ENCODE assay signal across 22 cellular contexts in genomic region chr10:59099536-59099935, GRCh38.
A peak's percentile ranks its signal among the peaks of the same experiment; 100 is the strongest.
DNase-seq lines count a peak whose midpoint lies in the region; ATAC-seq lines count a peak whose summit lies in the region.
"Had no signal": no experiment of that assay in that cellular context is flagged by ENCODE, and none has a peak within 500 bp of the region (broad histone marks: within the 10 kb centered on the region; RNA-seq: fewer than 3 reads in every experiment).

No MANE protein-coding gene starts in this region.

- no peaks in the 10 kb centered on the region for H3K36me3 ChIP-seq in endocrine pancreas (ENCODE audit: control insufficient read depth, insufficient read depth, low read length)
- H3K36me3 ChIP-seq: uterus had no signal

- no peak for ATAC-seq in naive thymus-derived CD8-positive, alpha-beta T cell
- no peak for ATAC-seq in GM18502 (IDR thresholded peaks at IDR 0.05; ENCODE audit: poor library complexity, unreplicated experiment)
- ATAC-seq: activated CD4-positive, alpha-beta T cell treated with anti-CD3 and anti-CD28 coated beads for 36 hours; activated naive CD4-positive, alpha-beta T cell treated with anti-CD3 and anti-CD28 coated beads, Interleukin-2, amount 50 U/mL, for 72 hours; effector memory CD8-positive, alpha-beta T cell; GM12878; GM23338 had no signal

- H3K4me1 ChIP-seq in endocrine pancreas (ENCODE audit: control insufficient read depth, insufficient read depth, low read length): no peaks in the 10 kb centered on the region
- H3K4me1 ChIP-seq: uterus had no signal

- H3K27me3 Mint-ChIP-seq in naive thymus-derived CD8-positive, alpha-beta T cell: no peaks in the 10 kb centered on the region
- H3K27me3 Mint-ChIP-seq: activated CD4-positive, alpha-beta T cell treated with anti-CD3 and anti-CD28 coated beads for 36 hours; CD4-positive, alpha-beta T cell; effector memory CD8-positive, alpha-beta T cell had no signal

- POLR2A ChIA-PET in naive thymus-derived CD8-positive, alpha-beta T cell (lab: Charles Lee): no interaction called here

- H3K9me3 Mint-ChIP-seq in naive thymus-derived CD8-positive, alpha-beta T cell: peaks cover 0 to 8% (median 0%) of the 10 kb centered on the region in 9 donors
- H3K9me3 Mint-ChIP-seq: CD4-positive, alpha-beta T cell; GM23338 had no signal

- no peaks in the 10 kb centered on the region for H3K27me3 ChIP-seq in endocrine pancreas (ENCODE audit: control insufficient read depth, insufficient read depth, low read length)
- H3K27me3 ChIP-seq: uterus had no signal

- H3K9me3 ChIP-seq in endocrine pancreas (ENCODE audit: control insufficient read depth, low read length): no peaks in the 10 kb centered on the region
- H3K9me3 ChIP-seq: uterus had no signal

- no peak overlapping the region for H3K9ac ChIP-seq in endocrine pancreas (ENCODE audit: control insufficient read depth, insufficient read depth, low read length)

- no peak overlapping the region for H3K27ac Mint-ChIP-seq in naive thymus-derived CD8-positive, alpha-beta T cell
- H3K27ac Mint-ChIP-seq: activated CD4-positive, alpha-beta T cell treated with anti-CD3 and anti-CD28 coated beads for 36 hours; activated naive CD4-positive, alpha-beta T cell treated with anti-CD3 and anti-CD28 coated beads, Interleukin-2, amount 50 U/mL, for 72 hours; CD4-positive, alpha-beta T cell; effector memory CD8-positive, alpha-beta T cell; GM23338; immature natural killer cell had no signal

- H3K36me3 Mint-ChIP-seq in naive thymus-derived CD8-positive, alpha-beta T cell: no peaks in the 10 kb centered on the region
- H3K36me3 Mint-ChIP-seq: activated naive CD4-positive, alpha-beta T cell treated with anti-CD3 and anti-CD28 coated beads, Interleukin-2, amount 50 U/mL, for 72 hours; immature natural killer cell had no signal

- peak overlapping the region; percentile 34 for H3K4me3 ChIP-seq in endocrine pancreas (ENCODE audit: control insufficient read depth, insufficient read depth, low read length)
- H3K4me3 ChIP-seq: GM12878, GM23338, uterus had no signal

- in situ Hi-C loops in KBM-7 (cut with MboI; ENCODE audit: low pct_unique_long_range_greater_than_20kb, low sequenced_read_pairs): no loop called here

- no peaks in the 10 kb centered on the region for H3K4me1 Mint-ChIP-seq in naive thymus-derived CD8-positive, alpha-beta T cell
- H3K4me1 Mint-ChIP-seq: activated CD4-positive, alpha-beta T cell treated with anti-CD3 and anti-CD28 coated beads for 36 hours; immature natural killer cell had no signal

- peak; percentile 38 for DNase-seq in AG08395 (ENCODE audit: low spot score)
- peak; percentile 72 for DNase-seq in NCI-H1694 treated with DMSO at 0.1 percent for 48 hours (lab: John Stamatoyannopoulos, UW)
- DNase-seq in pons (ENCODE audit: low spot score): peak; percentile 58
- no peak for DNase-seq in KBM-7
- DNase-seq in naive thymus-derived CD8-positive, alpha-beta T cell: no peak
- DNase-seq in AG08396 (ENCODE audit: low spot score): no peak
- DNase-seq: ACHN; activated CD4-positive, alpha-beta T cell treated with anti-CD3 and anti-CD28 coated beads for 36 hours; CD4-positive, alpha-beta T cell; effector memory CD8-positive, alpha-beta T cell; GF-D8; immature natural killer cell; NCI-H2029; RPMI8226; stimulated activated CD8-positive, alpha-beta memory T cell treated with anti-CD3 and anti-CD28 coated beads, Interleukin-4, amount 100 ng/mL, for 48 hours; SW 1271 had no signal

- no peak overlapping the region for H3K4me3 Mint-ChIP-seq in naive thymus-derived CD8-positive, alpha-beta T cell
- H3K4me3 Mint-ChIP-seq: activated CD4-positive, alpha-beta T cell treated with anti-CD3 and anti-CD28 coated beads for 36 hours; CD4-positive, alpha-beta T cell; effector memory CD8-positive, alpha-beta T cell; GM23338; immature natural killer cell had no signal

Comparison
In these comparisons a context has a peak if more than half of its experiments do, and no peak if none do; other contexts are left out.
1. DNase-seq: peak in AG08395 (single experiment), NCI-H1694 treated with DMSO at 0.1 percent for 48 hours (single experiment) and pons (single experiment); none in KBM-7 (single experiment), naive thymus-derived CD8-positive, alpha-beta T cell (0 of 10) and AG08396 (single experiment).